ENCODE assay signal across 1 cellular context in genomic region chr19:46076951-46077814, GRCh38.
A peak's percentile ranks its signal among the peaks of the same experiment; 100 is the strongest.
TF ChIP-seq lines count a peak whose summit lies in the region.

No MANE protein-coding gene starts in this region.

TF ChIP-seq in H1, 55 proteins besides CTCF, POLR2A, EP300 and RAD21 (continued from another document):
- TF ChIP-seq SRF (IDR thresholded peaks at IDR 0.05; ENCODE audit: low read depth, low read length) (0 out of 2 replicates have a peak, but pooled peaks have one; percentile 14), YY1 (IDR thresholded peaks at IDR 0.05; ENCODE audit: low read depth, low read length) (peak; percentile 84), JUND (IDR thresholded peaks at IDR 0.05; ENCODE audit: low read length) (peak; percentile 32; the same call in 1 of the 2 replicates), KDM4A (IDR thresholded peaks at IDR 0.05; ENCODE audit: low read depth, low read length, severe bottlenecking) (peak; percentile 91), KDM5A (IDR thresholded peaks at IDR 0.05; ENCODE audit: low read length) (no peak), CHD7 (IDR thresholded peaks at IDR 0.05; ENCODE audit: insufficient replicate concordance, low read length) (no peak), TCF12 (IDR thresholded peaks at IDR 0.05; ENCODE audit: low read depth, low read length) (0 out of 2 replicates have a peak, but pooled peaks have one; percentile 27), BACH1 (IDR thresholded peaks at IDR 0.05; ENCODE audit: low read length) (no peak), HDAC6 (IDR thresholded peaks at IDR 0.05; ENCODE audit: low read depth, low read length) (no peak), CHD1 (IDR thresholded peaks at IDR 0.05; ENCODE audit: low read depth, low read length) (no peak), GTF2F1 (IDR thresholded peaks at IDR 0.05; ENCODE audit: borderline replicate concordance, low read depth, low read length) (no peak), TAF7 (optimal IDR thresholded peaks at IDR 0.05; ENCODE audit: borderline replicate concordance, low read depth, low read length) (peak; percentile 83), TEAD4 (IDR thresholded peaks at IDR 0.05; ENCODE audit: low read depth, low read length) (peak; percentile 63; the same call in 1 of the 2 replicates), CEBPB (IDR thresholded peaks at IDR 0.05; ENCODE audit: low read depth, low read length) (no peak), RNF2 (IDR thresholded peaks at IDR 0.05; ENCODE audit: borderline replicate concordance, low read depth, low read length, missing control alignments, poor library complexity, severe bottlenecking) (no peak), CBX8 (IDR thresholded peaks at IDR 0.05; ENCODE audit: borderline replicate concordance, low read depth, low read length) (no peak), EZH2 (IDR thresholded peaks at IDR 0.05; ENCODE audit: low read depth, low read length, severe bottlenecking) (no peak), CTBP2 (IDR thresholded peaks at IDR 0.05; ENCODE audit: borderline replicate concordance, insufficient read depth, insufficient read length, low read length) (peak; percentile 3), ASH2L (IDR thresholded peaks at IDR 0.05; ENCODE audit: low read length) (peak; percentile 34), SUZ12 (IDR thresholded peaks at IDR 0.05; ENCODE audit: low read length) (peak; percentile 41; the same call in 1 of the 2 replicates), SP2 (IDR thresholded peaks at IDR 0.05; ENCODE audit: low read length) (no peak), CBX5 (IDR thresholded peaks at IDR 0.05; ENCODE audit: low read depth, low read length) (no peak), GABPA (IDR thresholded peaks at IDR 0.05; ENCODE audit: borderline replicate concordance, insufficient read depth, low read length) (no peak), ATF2 (IDR thresholded peaks at IDR 0.05; ENCODE audit: low read length) (no peak), RFX5 (IDR thresholded peaks at IDR 0.05; ENCODE audit: borderline replicate concordance, low read depth, low read length) (no peak), USF2 (IDR thresholded peaks at IDR 0.05; ENCODE audit: low read length) (no peak), CHD2 (IDR thresholded peaks at IDR 0.05; ENCODE audit: low read length) (no peak), SIRT6 (IDR thresholded peaks at IDR 0.05; ENCODE audit: low read length) (no peak), SIX5 (IDR thresholded peaks at IDR 0.05; ENCODE audit: low read depth, low read length) (no peak), POU5F1 (IDR thresholded peaks at IDR 0.05; ENCODE audit: low read depth, low read length) (no peak), RXRA (IDR thresholded peaks at IDR 0.05; ENCODE audit: insufficient read depth, low read depth, low read length) (no peak), NANOG (IDR thresholded peaks at IDR 0.05; ENCODE audit: insufficient read depth, low read depth, low read length, poor library complexity, severe bottlenecking) (peak; percentile 12), POLR2AphosphoS5 (IDR thresholded peaks at IDR 0.05; ENCODE audit: low read depth, low read length) (no peak), HDAC2 (IDR thresholded peaks at IDR 0.05; ENCODE audit: borderline replicate concordance in 1 of 2, low read depth in 2 of 2, low read length in 2 of 2) (peak in 1 of 2 experiments; percentile 44; a peak in 1 of 4 replicates), RBBP5 (IDR thresholded peaks at IDR 0.05; ENCODE audit: borderline replicate concordance, low read depth, low read length) (no peak), MAFK (IDR thresholded peaks at IDR 0.05; ENCODE audit: low read depth, low read length) (no peak), FOSL1 (IDR thresholded peaks at IDR 0.05; ENCODE audit: insufficient read depth, low read depth, low read length) (no peak), KDM1A (IDR thresholded peaks at IDR 0.05; ENCODE audit: borderline replicate concordance, low read length) (no peak), BCL11A (IDR thresholded peaks at IDR 0.05; ENCODE audit: low read depth in 2 of 2, low read length in 2 of 2) (no peak), EGR1 (IDR thresholded peaks at IDR 0.05; ENCODE audit: borderline replicate concordance, low read depth, low read length) (peak; percentile 65; the same call in 1 of the 2 replicates), CREB1 (IDR thresholded peaks at IDR 0.05) (0 out of 2 replicates have a peak, but pooled peaks have one; percentile 10), MAX (IDR thresholded peaks at IDR 0.05) (no peak), PHF8 (conservative IDR thresholded peaks at IDR 0.05; ENCODE audit: low read depth, low read length) (no peak), SAP30 (IDR thresholded peaks at IDR 0.05; ENCODE audit: insufficient read depth, insufficient replicate concordance, low read length) (no peak), NRF1 (IDR thresholded peaks at IDR 0.05; ENCODE audit: low read depth, low read length) (no peak), BRCA1 (IDR thresholded peaks at IDR 0.05; ENCODE audit: low read depth, low read length) (no peak), E2F6 (IDR thresholded peaks at IDR 0.05) (peak; percentile 12; the same call in 1 of the 2 replicates)
